Comparison of ENCODE assay signal across 1 cellular context in the genomic region with DNA sequence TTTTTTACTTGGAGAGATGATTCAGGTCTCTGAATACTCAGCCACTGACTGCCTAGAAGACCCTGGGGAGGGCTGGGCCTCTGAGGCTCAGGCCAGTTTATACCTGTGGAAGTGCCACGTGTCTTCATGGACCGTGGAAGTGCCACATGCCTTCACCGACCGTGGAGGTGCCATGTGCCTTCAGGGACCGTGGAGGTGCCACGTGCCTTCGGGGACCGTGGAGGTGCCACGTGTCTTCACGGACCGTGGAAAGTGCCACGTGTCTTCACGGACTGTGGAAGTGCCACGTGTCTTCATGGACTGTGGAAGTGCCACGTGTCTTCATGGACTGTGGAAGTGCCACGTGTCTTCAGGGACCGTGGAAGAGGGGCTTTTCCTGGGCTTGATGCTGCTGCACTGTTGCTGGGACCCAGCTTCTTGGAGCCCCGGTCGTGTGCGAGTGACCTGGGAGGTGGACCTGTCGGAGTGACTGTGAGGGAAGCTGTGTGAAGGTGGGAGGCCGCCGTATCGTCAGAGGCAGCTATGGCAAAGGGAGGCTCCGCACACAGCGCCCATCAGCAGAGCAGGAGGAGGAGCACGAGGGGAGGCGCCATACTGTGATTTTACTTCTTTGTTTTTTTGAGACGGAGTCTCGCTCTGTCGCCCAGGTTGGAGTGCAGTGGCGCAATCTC.
TF ChIP-seq lines count a peak whose summit lies in the region.

No MANE protein-coding gene starts in this region.

TF ChIP-seq in H1, 55 proteins besides CTCF, POLR2A, EP300 and RAD21:
- TF ChIP-seq KDM1A (IDR thresholded peaks at IDR 0.05; ENCODE audit: borderline replicate concordance, low read length) = peak; percentile 58; the same call in 1 of the 2 replicates
- peak; percentile 97 for TF ChIP-seq EGR1 (IDR thresholded peaks at IDR 0.05; ENCODE audit: borderline replicate concordance, low read depth, low read length)
- TF ChIP-seq FOSL1 (IDR thresholded peaks at IDR 0.05; ENCODE audit: insufficient read depth, low read depth, low read length) = peak; percentile 73
TF ChIP-seq in H1: peak in this region for 3; not testable (repeated sequence) for 52.
